ENCODE assay signal across 20 cellular contexts in the genomic region with DNA sequence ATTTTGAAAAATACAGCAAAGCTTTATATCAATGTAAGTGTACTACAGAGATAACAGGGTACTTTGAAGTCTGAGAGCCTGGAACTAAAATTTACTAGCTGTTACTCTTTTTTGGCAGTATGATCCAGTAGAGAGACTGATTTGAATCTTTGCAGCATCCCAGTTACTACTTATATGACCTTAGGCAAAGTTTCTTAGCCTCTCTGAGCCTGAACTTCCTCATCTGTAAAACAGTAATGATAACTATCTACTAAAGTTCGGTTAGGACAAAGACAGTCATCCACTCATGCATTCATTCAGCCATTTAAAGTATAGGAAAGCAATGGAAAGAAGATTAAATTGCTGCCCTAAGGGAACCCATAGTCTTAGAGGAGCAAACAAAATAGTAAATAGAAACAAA. TPM values are rescaled to one million over a fixed set of nuclear protein-coding genes. Genes with fewer than 3 reads are reported as not detected.
DNase-seq lines count a peak whose midpoint lies in the region; ATAC-seq, FAIRE-seq and TF ChIP-seq lines count a peak whose summit lies in the region.
"Had no signal": no experiment of that assay in that cellular context is flagged by ENCODE, and none has a peak within 500 bp of the region (broad histone marks: within the 10 kb centered on the region; RNA-seq: fewer than 3 reads in every experiment).

No MANE protein-coding gene starts in this region.

- H3K9me2 ChIP-seq in DOHH2 (replicated peaks; ENCODE audit: control insufficient read depth, low read length) (no peaks in the 10 kb centered on the region), OCI-LY7 (ENCODE audit: insufficient read depth, low read length) (no peaks in the 10 kb centered on the region)

- H3K79me2 ChIP-seq in DOHH2 (ENCODE audit: control insufficient read depth, low read length) (peaks cover 29% of the 10 kb centered on the region), OCI-LY7 (ENCODE audit: insufficient read depth, low read depth, low read length) (peaks cover 72% of the 10 kb centered on the region; the same call in 1 of the 2 replicates), GM12878 (ENCODE audit: control insufficient read depth, insufficient read depth, low read length) (peaks cover 11% of the 10 kb centered on the region)

- ATAC-seq in GM18909 (IDR thresholded peaks at IDR 0.05; ENCODE audit: poor library complexity, unreplicated experiment) = peak; percentile 49
- peak; percentile 57 for ATAC-seq in GM12878

- no peak overlapping the region for H2AFZ ChIP-seq in OCI-LY7 (ENCODE audit: low read length)
- no peak overlapping the region for H2AFZ ChIP-seq in GM12878 (ENCODE audit: control insufficient read depth, low read depth, low read length)

- RAD21 ChIA-PET in GM12878 (lab: Charles Lee; ENCODE audit: unreplicated experiment) = no interaction called here

- no peak for TF ChIP-seq POLR2A in GM12878 (IDR thresholded peaks at IDR 0.05; ENCODE audit: low read depth, low read length)

- BruUV-seq in OCI-LY7 (replicated peaks; lab: Mats Ljungman, UMichigan) = no TSS peak
- no TSS peak for BruUV-seq in GM12878 (replicated peaks; lab: Mats Ljungman, UMichigan)

- TF ChIP-seq EP300 in GM12878 (IDR thresholded peaks at IDR 0.05; ENCODE audit: borderline replicate concordance in 1 of 2, control insufficient read depth in 1 of 2, low read depth in 2 of 2, low read length in 2 of 2) = no peak

- SMC1A ChIA-PET in GM12878 (lab: Charles Lee; ENCODE audit: uncharacterized antibody, unreplicated experiment) = interaction anchor here (1.3 kb wide), 1 partner anchor 8 kb away, joined by 4 read pairs; no protein-coding TSS in a partner anchor

- no peaks in the 10 kb centered on the region for H3K9me3 ChIP-seq in DOHH2 (ENCODE audit: control insufficient read depth, insufficient read depth, low read length)
- H3K9me3 ChIP-seq in OCI-LY7 (ENCODE audit: low read length) = no peaks in the 10 kb centered on the region
- no peaks in the 10 kb centered on the region for H3K9me3 ChIP-seq in GM12878 (replicated peaks; ENCODE audit: control insufficient read depth, insufficient read depth, low read length)
- H3K9me3 ChIP-seq: MG63, SJCRH30 had no signal

- H3K27me3 ChIP-seq in DOHH2 (ENCODE audit: control insufficient read depth, low read length) = no peaks in the 10 kb centered on the region
- H3K27me3 ChIP-seq in GM12878 (replicated peaks in 1 of 2; ENCODE audit: control insufficient read depth in 2 of 2, insufficient read depth in 2 of 2, low read length in 1 of 2) = no peaks in the 10 kb centered on the region
- H3K27me3 ChIP-seq: MG63, SJCRH30 had no signal

- DNase-seq in OCI-LY7 (ENCODE audit: low spot score) = peak; percentile 10
- no peak for DNase-seq in GM12878 (ENCODE audit: low read depth, low spot score)
- DNase-seq in NCI-H187 (lab: John Stamatoyannopoulos, UW) = no peak
- DNase-seq in NCI-H146 (lab: John Stamatoyannopoulos, UW) = no peak
- DNase-seq in NCI-H2171 (lab: John Stamatoyannopoulos, UW) = no peak
- no peak for DNase-seq in NK-92 treated with Interleukin-12 subunit alpha and Interleukin-12 subunit beta, amount 100 ng/mL, for 24 hours (lab: John Stamatoyannopoulos, UW)
- DNase-seq: GOT3, MG63, NCI-H1105 treated with DMSO at 0.1 percent for 48 hours, NCI-H1930, NCI-H524, SJCRH30, SW 1271 had no signal

- in situ Hi-C loops in GM12878 (cut with MboI) = no loop called here

- intact Hi-C loops in OCI-LY7 (cut with micrococcal nuclease; ENCODE audit: unreplicated experiment) = no loop called here
- intact Hi-C loops in GM12878 (cut with micrococcal nuclease; ENCODE audit: unreplicated experiment) = loop anchor here (10.0 kb wide), 1 partner anchor 1905 kb away; no protein-coding TSS in a partner anchor

- H3K36me3 ChIP-seq in DOHH2 (ENCODE audit: control insufficient read depth, low read length) = peaks cover 4% of the 10 kb centered on the region
- H3K36me3 ChIP-seq in OCI-LY7 (ENCODE audit: insufficient read depth, low read length) = peaks cover 11% of the 10 kb centered on the region
- H3K36me3 ChIP-seq in GM12878 (ENCODE audit: control insufficient read depth in 2 of 2, insufficient read depth in 2 of 2, low read length in 1 of 2) = no peaks in the 10 kb centered on the region; a peak in 1 of 4 replicates
- H3K36me3 ChIP-seq: MG63, SJCRH30 had no signal

- no peak overlapping the region for H3K4me3 ChIP-seq in DOHH2 (ENCODE audit: low read length)
- peak overlapping the region; percentile 15 for H3K4me3 ChIP-seq in OCI-LY7 (ENCODE audit: low read depth, low read length, poor library complexity, severe bottlenecking)
- no peak overlapping the region for H3K4me3 ChIP-seq in GM12878
- H3K4me3 ChIP-seq: MG63, SJCRH30 had no signal

- CTCF ChIA-PET in OCI-LY7 (lab: Charles Lee; ENCODE audit: unreplicated experiment) (no interaction called here), GM12878 (lab: Yijun Ruan, JAX) (no interaction called here)

- H4K20me1 ChIP-seq in DOHH2 (ENCODE audit: control insufficient read depth, insufficient read depth, low read depth, low read length) (no peaks in the 10 kb centered on the region), OCI-LY7 (ENCODE audit: insufficient read depth, low read length) (no peaks in the 10 kb centered on the region), GM12878 (ENCODE audit: control insufficient read depth, insufficient read depth) (no peaks in the 10 kb centered on the region)

- no peak for TF ChIP-seq RAD21 in GM12878 (IDR thresholded peaks at IDR 0.05; ENCODE audit: insufficient read depth, low read depth, low read length)

- TF ChIP-seq CTCF in DOHH2 (IDR thresholded peaks at IDR 0.05; ENCODE audit: low read depth, low read length, poor library complexity, severe bottlenecking) = no peak
- TF ChIP-seq CTCF in OCI-LY7 (conservative IDR thresholded peaks at IDR 0.05; ENCODE audit: low read length) = no peak
- TF ChIP-seq CTCF in GM12878 (IDR thresholded peaks at IDR 0.05 in 2 of 3, conservative IDR thresholded peaks at IDR 0.05 in 1 of 3; ENCODE audit: control insufficient read depth in 2 of 3, extremely low read depth in 1 of 3, insufficient read depth in 1 of 3, low read depth in 3 of 3, low read length in 3 of 3) = no peak

- POLR2A ChIA-PET in OCI-LY7 (lab: Charles Lee) = interaction anchor here (0.5 to 2.6 kb wide), 2 partner anchors 9 to 14 kb away, joined by 3 to 12 read pairs; no protein-coding TSS in a partner anchor
- POLR2A ChIA-PET in GM12878 (lab: Charles Lee) = interaction anchor here (0.6 kb wide), 1 partner anchor 9 kb away, joined by 3 read pairs; no protein-coding TSS in a partner anchor

- H3K4me2 ChIP-seq in DOHH2 (ENCODE audit: low read length) = peak overlapping the region; percentile 47; the same call in 1 of the 2 replicates
- H3K4me2 ChIP-seq in OCI-LY7 (ENCODE audit: low read length) = peak overlapping the region; percentile 67
- no peak overlapping the region for H3K4me2 ChIP-seq in GM12878 (ENCODE audit: control insufficient read depth, insufficient read depth)
- H3K4me2 ChIP-seq: KMS-11 had no signal

- H3K4me1 ChIP-seq in DOHH2 (ENCODE audit: control insufficient read depth, low read length) (peaks cover 19% of the 10 kb centered on the region), OCI-LY7 (ENCODE audit: insufficient read depth, low read length, poor library complexity, severe bottlenecking) (peaks cover 24% of the 10 kb centered on the region), GM12878 (ENCODE audit: control insufficient read depth, insufficient read depth, low read length) (no peaks in the 10 kb centered on the region)
- H3K4me1 ChIP-seq: SJCRH30 had no signal

- no peak overlapping the region for H3K9ac ChIP-seq in GM12878 (ENCODE audit: control insufficient read depth, insufficient read depth, low read length)
- H3K9ac ChIP-seq: KMS-11 had no signal

- FAIRE-seq in GM12878 (lab: Jason Lieb, UNC) = no peak
- FAIRE-seq: A204.1, G401.6, GM12892 had no signal

- WGBS in GM12878 (ENCODE audit: insufficient coverage, insufficient replicate concordance, low lambda C conversion rate, missing lambda C conversion rate) = 0% methylated on average over 1 of the region's 1 CpG

- no peaks in the 10 kb centered on the region for H3F3A ChIP-seq in DOHH2 (ENCODE audit: control insufficient read depth, insufficient read depth)

- H3K27ac ChIP-seq in DOHH2 (ENCODE audit: low read depth, low read length) (peak overlapping the region; percentile 7; the same call in 1 of the 2 replicates), OCI-LY7 (ENCODE audit: low read depth, low read length, poor library complexity, severe bottlenecking) (peak overlapping the region; percentile 50), GM12878 (ENCODE audit: control insufficient read depth, insufficient read depth) (no peak overlapping the region)
- H3K27ac ChIP-seq: KMS-11, RWPE1, SJCRH30 had no signal

TF ChIP-seq in GM12878, 131 proteins besides CTCF, POLR2A, EP300 and RAD21:
- TF ChIP-seq YY1 (IDR thresholded peaks at IDR 0.05; ENCODE audit: low read depth, low read length) = no peak
- TF ChIP-seq, protein P1, sequence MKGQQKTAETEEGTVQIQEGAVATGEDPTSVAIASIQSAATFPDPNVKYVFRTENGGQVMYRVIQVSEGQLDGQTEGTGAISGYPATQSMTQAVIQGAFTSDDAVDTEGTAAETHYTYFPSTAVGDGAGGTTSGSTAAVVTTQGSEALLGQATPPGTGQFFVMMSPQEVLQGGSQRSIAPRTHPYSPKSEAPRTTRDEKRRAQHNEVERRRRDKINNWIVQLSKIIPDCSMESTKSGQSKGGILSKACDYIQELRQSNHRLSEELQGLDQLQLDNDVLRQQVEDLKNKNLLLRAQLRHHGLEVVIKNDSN (IDR thresholded peaks at IDR 0.05; ENCODE audit: borderline replicate concordance, extremely low read length, insufficient read depth, low read depth, low read length) = no peak

RNA-seq across cellular contexts. Expression of a gene that starts 10.1 kb away (rescaled TPM):
- 11.7 and 12.6 TPM in 2 replicates for total RNA-seq in OCI-LY7 (2014; rRNA removed; shearing (Covaris generic))
- total RNA-seq in OCI-LY7 (2022) (26.1 and 29.4 TPM in 2 replicates), GM12878 (2014; rRNA removed) (7.6 and 8.9 TPM in 2 replicates), GM12878 (2014; rRNA removed; fragmentation: Illumina TruSeq; extraction: Trizol) (14.0 and 14.3 TPM in 2 replicates), GM12878 (2021) (12.6 and 13.1 TPM in 2 replicates)
- total RNA-seq in GM12878 (2013; cell fraction: nucleolus; rRNA removed) = 260 and 263 TPM in 2 replicates
- 5.1 TPM for polyA plus RNA-seq in GM12878 (2011; ENCODE audit: low read depth)
- polyA plus RNA-seq in GM12878 (2011; rRNA removed) (38.2 and 60.4 TPM in 2 replicates), GM12878 (2014; fragmentation: Illumina TruSeq; extraction: Trizol) (10.4 and 20.5 TPM in 2 replicates), GM12878 (2014; fragmentation: Nextera tagmentation; extraction: Ambion mirVana) (1 to 10 TPM in 1 of 2 experiments, under 1 TPM in 1; 0.53 to 1.1 TPM), GM12878 (2014; rRNA removed) (7.0 and 8.0 TPM in 2 replicates), GM12878 (2016; fragmentation: Nextera tagmentation; extraction: Ambion mirVana) (1 to 10 TPM in 1 of 2 experiments, under 1 TPM in 1; 0.97 to 1.5 TPM)
- polyA plus RNA-seq in GM12878 (2011; cell fraction: cytosol; rRNA removed) = 9.9 and 13.2 TPM in 2 replicates
- 56.5 and 57.9 TPM in 2 replicates for polyA plus RNA-seq in GM12878 (2011; cell fraction: nucleus; rRNA removed)
- polyA plus RNA-seq in GM12878 (2012) = 10.3 and 12.2 TPM in 2 replicates
- polyA minus RNA-seq in GM12878 (2011; rRNA and poly(A)+ RNA removed) = 119 and 135 TPM in 2 replicates
- polyA minus RNA-seq in GM12878 (2011; cell fraction: cytosol; rRNA and poly(A)+ RNA removed) = 15.1 and 25.7 TPM in 2 replicates
- 104 and 172 TPM in 2 replicates for polyA minus RNA-seq in GM12878 (2011; cell fraction: nucleus; rRNA and poly(A)+ RNA removed)
